In genomic region chr1:230103341-230104173, GRCh38 we compare ENCODE assay signal across 9 cellular contexts. TPM values are rescaled to one million over a fixed set of nuclear protein-coding genes. Genes with fewer than 3 reads are reported as not detected.
A peak's percentile ranks its signal among the peaks of the same experiment; 100 is the strongest.
DNase-seq lines count a peak whose midpoint lies in the region; ATAC-seq, FAIRE-seq and TF ChIP-seq lines count a peak whose summit lies in the region.
"Had no signal": no experiment of that assay in that cellular context is flagged by ENCODE, and none has a peak within 500 bp of the region (broad histone marks: within the 10 kb centered on the region; RNA-seq: fewer than 3 reads in every experiment).

No MANE protein-coding gene starts in this region.

- peaks cover 10% of the 10 kb centered on the region for H3K27me3 Mint-ChIP-seq in GM23338 (ENCODE audit: insufficient read depth, low read depth, poor library complexity)

- CTCF ChIA-PET in H1 (lab: Charles Lee; ENCODE audit: partially characterized antibody), result interaction anchor here (0.6 to 11.3 kb wide), 7 partner anchors 9 to 571 kb away, joined by 3 to 79 read pairs (median 3); no protein-coding TSS in a partner anchor

- no peaks in the 10 kb centered on the region for H3K9me3 ChIP-seq in OCI-LY3 (ENCODE audit: insufficient read depth, low read length)
- H3K9me3 ChIP-seq in H1 (ENCODE audit: insufficient read depth in 2 of 2, low read depth in 1 of 2, low read length in 1 of 2), result no peaks in the 10 kb centered on the region
- no peaks in the 10 kb centered on the region for H3K9me3 ChIP-seq in sigmoid colon
- H3K9me3 ChIP-seq: mucosa of descending colon had no signal

- H3K4me3 Mint-ChIP-seq in GM23338, result no peak overlapping the region; the same call in 2 of the 3 replicates

- no peak overlapping the region for H2BK5ac ChIP-seq in H1 (ENCODE audit: low read depth, low read length)

- POLR2A ChIA-PET in H1 (lab: Charles Lee; ENCODE audit: partially characterized antibody), result interaction anchor here (0.6 to 1.0 kb wide), 2 partner anchors 33 to 74 kb away, joined by 3 read pairs; no protein-coding TSS in a partner anchor

- no peaks in the 10 kb centered on the region for H3K9me2 ChIP-seq in GM23338 (ENCODE audit: insufficient read depth)

- FAIRE-seq in H1 (lab: Jason Lieb, UNC), result no peak

- H3K9ac ChIP-seq in OCI-LY3 (ENCODE audit: low read length) (peak overlapping the region; percentile 6; the same call in 1 of the 2 replicates), H1 (replicated peaks in 1 of 4; ENCODE audit: extremely low read depth in 1 of 4, low read depth in 3 of 4, low read length in 3 of 4) (no peak overlapping the region)

- H3K27me3 ChIP-seq in GM23338 (ENCODE audit: insufficient read depth), result no peaks in the 10 kb centered on the region
- no peaks in the 10 kb centered on the region; the same call in 1 of the 2 replicates for H3K27me3 ChIP-seq in OCI-LY3 (ENCODE audit: low read depth, low read length)
- no peaks in the 10 kb centered on the region for H3K27me3 ChIP-seq in H1 (replicated peaks in 1 of 4; ENCODE audit: control insufficient read depth in 3 of 4, extremely low read depth in 1 of 4, insufficient read depth in 3 of 4, low read length in 3 of 4)
- H3K27me3 ChIP-seq in sigmoid colon, result no peaks in the 10 kb centered on the region

- H3K36me3 ChIP-seq in GM23338 (ENCODE audit: insufficient read depth) (no peaks in the 10 kb centered on the region), OCI-LY3 (replicated peaks; ENCODE audit: low read depth, low read length) (peaks cover 4% of the 10 kb centered on the region), H1 (ENCODE audit: control insufficient read depth in 2 of 4, insufficient read depth in 4 of 4, low read length in 3 of 4) (no peaks in the 10 kb centered on the region), sigmoid colon (no peaks in the 10 kb centered on the region)

- peak; percentile 16 for ATAC-seq in GM23338

- H3K36me3 Mint-ChIP-seq in GM23338 (ENCODE audit: low read depth), result no peaks in the 10 kb centered on the region

- H2BK20ac ChIP-seq in H1 (ENCODE audit: low read length), result no peak overlapping the region

- intact Hi-C loops in sigmoid colon (cut with DNase I), result loop anchor here (2.0 to 5.0 kb wide), 2 partner anchors 37 to 441 kb away; partner anchors contain the start of gene GALNT2

- H2AFZ ChIP-seq in GM23338, result no peak overlapping the region
- H2AFZ ChIP-seq in OCI-LY3 (ENCODE audit: low read depth, low read length), result no peak overlapping the region
- H2AFZ ChIP-seq in H1 (ENCODE audit: low read length), result no peak overlapping the region

- no peak overlapping the region for H4K91ac ChIP-seq in H1 (replicated peaks; ENCODE audit: insufficient read length, low read length)

- H2AK5ac ChIP-seq in H1 (ENCODE audit: low read depth, low read length), result no peak overlapping the region

- no peak for DNase-seq in GM23338 (ENCODE audit: low spot score)
- DNase-seq in H1 (ENCODE audit: low read depth in 1 of 2, low spot score in 2 of 2), result no peak
- no peak for DNase-seq in sigmoid colon
- DNase-seq in C1 segment of cervical spinal cord (lab: John Stamatoyannopoulos, UW), result no peak
- DNase-seq in NK-92 treated with Interleukin-12 subunit alpha and Interleukin-12 subunit beta, amount 100 ng/mL, for 24 hours (lab: John Stamatoyannopoulos, UW), result no peak
- DNase-seq in hypothalamus (lab: John Stamatoyannopoulos, UW), result no peak
- no peak for DNase-seq in iPS-NIHi11 (ENCODE audit: low spot score)
- DNase-seq: mucosa of descending colon had no signal

- peaks cover 90% of the 10 kb centered on the region for H3K79me2 ChIP-seq in GM23338 (replicated peaks; ENCODE audit: insufficient read depth)
- peaks cover 80% of the 10 kb centered on the region for H3K79me2 ChIP-seq in OCI-LY3 (ENCODE audit: low read length)
- H3K79me2 ChIP-seq in H1 (ENCODE audit: control insufficient read depth in 1 of 2, insufficient read depth in 2 of 2, low read length in 2 of 2), result peaks cover 0 to 80% of the 10 kb centered on the region in 2 experiments; a peak in 2 of 4 replicates

- no peak overlapping the region for H3K23ac ChIP-seq in H1 (ENCODE audit: insufficient read length)

- H3K14ac ChIP-seq in H1 (ENCODE audit: insufficient read length), result no peak overlapping the region

- H3K18ac ChIP-seq in H1 (ENCODE audit: extremely low read depth, low read length), result no peak overlapping the region; the same call in 1 of the 2 replicates

- no peak overlapping the region for H4K5ac ChIP-seq in H1 (ENCODE audit: insufficient read length, low read depth, low read length)

- no peak overlapping the region for H2BK12ac ChIP-seq in H1 (ENCODE audit: low read depth, low read length)

- H4K8ac ChIP-seq in H1 (ENCODE audit: extremely low read depth, insufficient read depth, low read length), result no peak overlapping the region

- H3K27ac Mint-ChIP-seq in GM23338, result peak overlapping the region; percentile 53

- H3K4me1 Mint-ChIP-seq in GM23338, result peaks cover 67% of the 10 kb centered on the region

- TF ChIP-seq RAD21 in H1 (IDR thresholded peaks at IDR 0.05 in 1 of 2, conservative IDR thresholded peaks at IDR 0.05 in 1 of 2; ENCODE audit: low read depth in 2 of 2, low read length in 2 of 2), result no peak

- H3K4ac ChIP-seq in H1 (replicated peaks; ENCODE audit: insufficient read length, low read depth, low read length), result no peak overlapping the region

- H3K4me3 ChIP-seq in GM23338 (no peak overlapping the region), OCI-LY3 (ENCODE audit: low read length) (peak overlapping the region; percentile 62), H1 (ENCODE audit: extremely low read depth in 1 of 4, insufficient read depth in 2 of 4, low read depth in 3 of 4, low read length in 4 of 4) (no peak overlapping the region), sigmoid colon (no peak overlapping the region)
- H3K4me3 ChIP-seq: mucosa of descending colon had no signal

- no peak overlapping the region for H3K56ac ChIP-seq in H1 (replicated peaks; ENCODE audit: insufficient read length, low read depth, low read length)

- H4K20me1 ChIP-seq in GM23338 (replicated peaks; ENCODE audit: insufficient read depth) (peaks cover 8% of the 10 kb centered on the region), OCI-LY3 (ENCODE audit: insufficient read depth, low read length) (peaks cover 61% of the 10 kb centered on the region), H1 (replicated peaks in 1 of 2; ENCODE audit: control insufficient read depth in 1 of 2, insufficient read depth in 2 of 2, low read length in 2 of 2) (peaks cover 4 to 5% of the 10 kb centered on the region in 2 experiments)

- no peaks in the 10 kb centered on the region for H3K23me2 ChIP-seq in H1 (ENCODE audit: low read depth, low read length)

- H2BK15ac ChIP-seq in H1 (ENCODE audit: low read length), result no peak overlapping the region

- WGBS in H1 (ENCODE audit: extremely low coverage in 1 of 2, insufficient coverage in 1 of 2, insufficient read length in 1 of 2, insufficient replicate concordance in 2 of 2, low coverage in 1 of 2, low lambda C conversion rate in 2 of 2, missing lambda C conversion rate in 1 of 2), 2 experiments, result 73% methylated on average over 5 of the region's 5 CpGs; no CpG with 5 or more reads in 1 of the 2 experiments
- 82 to 83% methylated on average over 5 of the region's 5 CpGs for WGBS in sigmoid colon, 2 donors

- H3K4me2 ChIP-seq in GM23338 (peak overlapping the region; percentile 48), OCI-LY3 (ENCODE audit: low read length) (peak overlapping the region; percentile 88), H1 (ENCODE audit: insufficient read depth in 1 of 2, low read depth in 2 of 2, low read length in 2 of 2) (no peak overlapping the region)

- no peak for TF ChIP-seq CTCF in GM23338 (conservative IDR thresholded peaks at IDR 0.05; ENCODE audit: low read depth in 2 of 2)
- TF ChIP-seq CTCF in OCI-LY3 (IDR thresholded peaks at IDR 0.05; ENCODE audit: low read depth, low read length), result no peak
- TF ChIP-seq CTCF in H1 (IDR thresholded peaks at IDR 0.05; ENCODE audit: control extremely low read depth in 1 of 3, insufficient read depth in 1 of 3, low read depth in 1 of 3, low read length in 3 of 3), result no peak
- TF ChIP-seq CTCF in sigmoid colon (IDR thresholded peaks at IDR 0.05), result no peak

- TF ChIP-seq POLR2A in H1 (IDR thresholded peaks at IDR 0.05; ENCODE audit: control extremely low read depth in 1 of 2, low read depth in 2 of 2, low read length in 2 of 2), result no peak
- no peak for TF ChIP-seq POLR2A in sigmoid colon (IDR thresholded peaks at IDR 0.05)

- H3K9me3 Mint-ChIP-seq in GM23338, result no peaks in the 10 kb centered on the region

- H2BK120ac ChIP-seq in H1 (replicated peaks; ENCODE audit: low read depth, low read length), result no peak overlapping the region

- TF ChIP-seq EP300 in H1 (IDR thresholded peaks at IDR 0.05; ENCODE audit: borderline replicate concordance in 1 of 2, low read depth in 2 of 2, low read length in 2 of 2), result no peak
- no peak for TF ChIP-seq EP300 in sigmoid colon (IDR thresholded peaks at IDR 0.05)

- peak overlapping the region; percentile 60; the same call in 1 of the 2 replicates for H3K27ac ChIP-seq in GM23338 (ENCODE audit: low read depth)
- H3K27ac ChIP-seq in OCI-LY3 (ENCODE audit: low read length), result no peak overlapping the region
- no peak overlapping the region for H3K27ac ChIP-seq in H1 (ENCODE audit: low read depth, low read length)
- peak overlapping the region in 3 of 4 donors; percentile 67 to 88 (median 69) for H3K27ac ChIP-seq in sigmoid colon

- H3F3A ChIP-seq in GM23338 (replicated peaks; ENCODE audit: low read depth), result no peaks in the 10 kb centered on the region

- peaks cover 12% of the 10 kb centered on the region; the same call in 1 of the 2 replicates for H3K79me1 ChIP-seq in H1 (ENCODE audit: low read depth, low read length)

- peaks cover 42% of the 10 kb centered on the region for H3K4me1 ChIP-seq in GM23338 (ENCODE audit: insufficient read depth)
- peaks cover 72% of the 10 kb centered on the region for H3K4me1 ChIP-seq in OCI-LY3 (ENCODE audit: low read length)
- H3K4me1 ChIP-seq in H1 (replicated peaks in 1 of 4; ENCODE audit: control insufficient read depth in 3 of 4, insufficient read depth in 4 of 4, low read length in 3 of 4), result peaks cover 3 to 25% (median 17%) of the 10 kb centered on the region in 4 experiments; a peak in 6 of 7 replicates
- H3K4me1 ChIP-seq in sigmoid colon, result peaks cover 0 to 63% (median 55%) of the 10 kb centered on the region in 4 donors

RNA-seq across cellular contexts. Expression of gene GALNT2, which starts 36.5 kb away (rescaled TPM):
- total RNA-seq in GM23338 (2014; rRNA removed; shearing (Covaris generic)), result 37.2 and 48.3 TPM in 2 replicates
- 17.8 and 19.2 TPM in 2 replicates for polyA plus RNA-seq in GM23338 (2016; fragmentation: Nextera tagmentation; extraction: Ambion mirVana)
- total RNA-seq in H1 (2021; fragmentation: NEBNext Ultra II Directional; extraction: Animal tissue kit (Norgen Biotek cat#: 25700)), result 75.3 and 83.7 TPM in 2 replicates
- polyA plus RNA-seq in H1 (2011; rRNA removed), result 34.5 and 47.8 TPM in 2 replicates
- polyA plus RNA-seq in H1 (2011; cell fraction: cytosol; rRNA removed), result 40.8 TPM
- 65.6 TPM for polyA plus RNA-seq in H1 (2011; cell fraction: nucleus; rRNA removed)
- 51.1 to 58.7 TPM (median 53.7 TPM) in 4 replicates for polyA plus RNA-seq in H1 (2012, experiment 1 of 2)
- polyA plus RNA-seq in H1 (2012, experiment 2 of 2), result 35.2 TPM
- polyA plus RNA-seq in H1 (2013, experiment 1 of 2), result 90.5 TPM
- 94.8 TPM for polyA plus RNA-seq in H1 (2013, experiment 2 of 2)
- 34.8 and 35.8 TPM in 2 replicates for polyA minus RNA-seq in H1 (2011; rRNA and poly(A)+ RNA removed)
- 32.2 TPM for polyA minus RNA-seq in H1 (2011; cell fraction: cytosol; rRNA and poly(A)+ RNA removed)
- polyA minus RNA-seq in H1 (2011; cell fraction: nucleus; rRNA and poly(A)+ RNA removed), result 36.7 TPM
- total RNA-seq in sigmoid colon, result 10 to 100 TPM; 32.6 to 38.5 (median 37.8) TPM
- polyA plus RNA-seq in sigmoid colon, result 10 to 100 TPM in 1 of 3 donors, 1 to 10 TPM in 2; 8.4 to 43.8 (median 9.5) TPM

Comparison
In these comparisons a context has a peak if more than half of its experiments do, and no peak if none do; other contexts are left out.
1. H3K27ac ChIP-seq: peak in GM23338 (single experiment) and sigmoid colon (3 of 4); none in OCI-LY3 (single experiment) and H1 (single experiment).
2. H3K4me2 ChIP-seq: peak in GM23338 (single experiment) and OCI-LY3 (single experiment); none in H1 (0 of 2).